Comparison of ENCODE assay signal across 8 cellular contexts in the genomic region with DNA sequence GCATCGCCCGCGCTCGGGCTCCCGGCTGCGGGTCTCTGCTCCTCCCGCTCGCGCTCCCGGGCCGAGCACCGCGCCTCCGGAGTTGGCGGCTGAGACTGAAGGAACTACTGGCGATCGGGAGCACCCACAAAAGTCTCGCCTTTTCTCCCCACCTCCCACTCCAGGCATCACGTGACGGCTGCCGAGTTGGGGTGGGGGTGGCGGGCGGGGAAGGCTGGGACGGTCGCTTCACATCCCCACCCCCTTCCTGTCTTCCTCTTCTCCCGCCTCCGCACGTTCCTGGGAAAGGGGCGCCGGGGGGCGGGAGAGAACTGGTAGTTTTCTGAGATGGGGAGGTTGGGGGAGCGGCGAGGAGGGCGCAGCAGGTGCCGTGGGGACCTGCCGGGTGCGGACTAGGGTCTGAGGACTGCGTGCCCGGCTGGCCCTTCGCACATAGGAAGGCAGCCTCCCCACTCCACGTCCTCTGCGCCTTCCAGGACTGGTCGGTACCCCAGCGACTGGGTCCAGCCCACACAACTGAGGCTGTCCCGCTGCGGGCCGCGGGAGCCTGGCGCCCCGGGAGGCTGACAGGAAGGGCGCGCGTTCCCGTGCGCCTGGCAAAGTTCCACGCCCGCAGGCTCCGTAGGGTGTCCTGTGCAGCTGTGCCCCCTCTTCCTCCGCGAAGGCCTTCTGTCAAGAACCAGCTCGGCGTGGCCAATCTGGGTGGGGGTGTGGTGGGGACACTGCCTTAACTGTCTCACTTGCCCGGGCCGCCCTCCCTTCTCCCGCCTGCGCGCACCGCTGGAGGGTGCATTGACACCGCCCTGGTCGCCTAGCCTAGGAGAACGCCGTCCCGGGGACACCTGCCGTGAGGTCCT. TPM values are rescaled to one million over a fixed set of nuclear protein-coding genes. Genes with fewer than 3 reads are reported as not detected.
A peak's percentile ranks its signal among the peaks of the same experiment; 100 is the strongest.
DNase-seq lines count a peak whose midpoint lies in the region; ATAC-seq and TF ChIP-seq lines count a peak whose summit lies in the region.

Gene LYPD1, minus strand, starts transcription at position 102 of the 857 bp plus-strand sequence. CDS start 273 bp downstream, outside the sequence.

- H3K36me3 Mint-ChIP-seq in immature natural killer cell: peaks cover 0 to 4% (median 0%) of the 10 kb centered on the region in 3 donors

- peaks cover 9 to 12% (median 10%) of the 10 kb centered on the region in 3 donors for H3K27me3 Mint-ChIP-seq in immature natural killer cell (ENCODE audit: low read depth in 3 of 3)

- no peak for TF ChIP-seq CTCF in left ventricle myocardium inferior (IDR thresholded peaks at IDR 0.05; ENCODE audit: borderline replicate concordance)

- H3K9ac ChIP-seq in rectal smooth muscle tissue (ENCODE audit: low read length): no peak within 1 kb of the TSS

- peak; percentile 19 for DNase-seq in HEK293T (ENCODE audit: extremely low spot score)
- DNase-seq in SW480 (ENCODE audit: low spot score): peak; percentile 10
- peak; percentile 18 for DNase-seq in left ventricle myocardium inferior
- no peak for DNase-seq in LoVo (ENCODE audit: low spot score)
- DNase-seq in immature natural killer cell: no peak
- DNase-seq in UCSD-AML1 (lab: John Stamatoyannopoulos, UW; ENCODE audit: unreplicated experiment): no peak

- no peak within 1 kb of the TSS for H3K4me3 Mint-ChIP-seq in immature natural killer cell

- H3K27me3 ChIP-seq in left ventricle myocardium inferior (ENCODE audit: low read depth) (peaks cover 90% of the 10 kb centered on the region), rectal smooth muscle tissue (ENCODE audit: control insufficient read depth, insufficient read depth, low read length) (peaks cover 14% of the 10 kb centered on the region)

- CTCF ChIA-PET in HEK293T (lab: Yijun Ruan, JAX): interaction anchor here (0.9 kb wide), 1 partner anchor 10 kb away, joined by 3 read pairs; no protein-coding TSS in a partner anchor

- H3K4me1 Mint-ChIP-seq in immature natural killer cell: no peaks in the 10 kb centered on the region

- intact Hi-C loops in left ventricle myocardium inferior (cut with micrococcal nuclease): no loop called here

- no peak within 1 kb of the TSS for H3K27ac Mint-ChIP-seq in immature natural killer cell

- POLR2A ChIA-PET in HEK293T (lab: Yijun Ruan, JAX): interaction anchor here (1.0 kb wide), 1 partner anchor 597 kb away, joined by 3 read pairs; no protein-coding TSS in a partner anchor

- H3K9me3 ChIP-seq in left ventricle myocardium inferior (replicated peaks): no peaks in the 10 kb centered on the region

- no peak within 1 kb of the TSS for H3K27ac ChIP-seq in left ventricle myocardium inferior (replicated peaks)
- H3K27ac ChIP-seq in rectal smooth muscle tissue (ENCODE audit: low read depth, low read length): no peak within 1 kb of the TSS

- H3K4me1 ChIP-seq in left ventricle myocardium inferior (peaks cover 30% of the 10 kb centered on the region), rectal smooth muscle tissue (ENCODE audit: control insufficient read depth, insufficient read depth, low read length) (peaks cover 2% of the 10 kb centered on the region)

- no peak for ATAC-seq in GM19467 (IDR thresholded peaks at IDR 0.05; ENCODE audit: unreplicated experiment)

- H3K4me3 ChIP-seq in left ventricle myocardium inferior (peak within 1 kb of the TSS; percentile 69), rectal smooth muscle tissue (ENCODE audit: low read length) (peak within 1 kb of the TSS; percentile 70)

- H3K9me3 Mint-ChIP-seq in immature natural killer cell: peaks cover 0 to 27% (median 7%) of the 10 kb centered on the region in 6 donors

- no peaks in the 10 kb centered on the region for H3K36me3 ChIP-seq in left ventricle myocardium inferior
- H3K36me3 ChIP-seq in rectal smooth muscle tissue (ENCODE audit: control insufficient read depth, insufficient read depth, low read length): no peaks in the 10 kb centered on the region

TF ChIP-seq in HEK293T, 16 proteins besides CTCF, POLR2A, EP300 and RAD21:
- TF ChIP-seq HDGF (IDR thresholded peaks at IDR 0.05; ENCODE audit: borderline replicate concordance) (no peak), CTBP1 (IDR thresholded peaks at IDR 0.05; ENCODE audit: borderline replicate concordance) (no peak), L3MBTL2 (conservative IDR thresholded peaks at IDR 0.05) (no peak), BHLHE40 (IDR thresholded peaks at IDR 0.05; ENCODE audit: borderline replicate concordance) (no peak)

RNA-seq across cellular contexts. Expression of gene LYPD1, which starts in this region (rescaled TPM):
- not detected for total RNA-seq in left ventricle myocardium inferior
- polyA plus RNA-seq in immature natural killer cell: not detected

Comparison
In these comparisons a context has a peak if more than half of its experiments do, and no peak if none do; other contexts are left out.
1. Peak in DNase-seq and H3K4me3 ChIP-seq in left ventricle myocardium inferior; RNA of the gene not detected or under 1 TPM.
2. DNase-seq: peak in HEK293T (single experiment) and SW480 (single experiment); none in LoVo (single experiment), immature natural killer cell (0 of 3) and UCSD-AML1 (single experiment).